In the genomic region with DNA sequence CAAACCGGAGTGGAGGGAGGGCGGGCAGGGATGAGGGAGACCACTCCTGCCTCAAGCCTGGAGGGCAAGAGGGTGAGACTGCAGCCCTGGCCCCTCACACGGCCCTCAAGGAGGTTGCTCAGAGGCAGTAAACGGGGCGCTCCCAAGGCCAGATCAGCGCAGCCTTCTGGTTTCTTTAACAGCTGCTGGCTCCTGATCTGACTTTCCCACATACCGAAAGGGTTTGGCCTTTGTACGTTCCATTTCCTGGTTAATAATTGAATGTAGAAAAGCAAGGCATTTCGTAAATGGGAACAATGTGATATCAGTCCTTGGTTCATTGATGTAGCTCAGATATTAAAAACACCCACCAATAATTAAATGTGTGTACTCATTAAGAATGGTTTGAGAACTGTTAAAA, we compare ENCODE assay signal across 1 cellular context.
TF ChIP-seq lines count a peak whose summit lies in the region.

No MANE protein-coding gene starts in this region.

TF ChIP-seq in endothelial cell of umbilical vein, 7 proteins besides CTCF, POLR2A, EP300 and RAD21:
- no peak for TF ChIP-seq POLR2AphosphoS5 (IDR thresholded peaks at IDR 0.05; ENCODE audit: insufficient read depth, low read depth, low read length)
- TF ChIP-seq JUN (IDR thresholded peaks at IDR 0.05; ENCODE audit: borderline replicate concordance, insufficient read depth, insufficient read length, low read depth): no peak
- TF ChIP-seq EZH2 (IDR thresholded peaks at IDR 0.05; ENCODE audit: borderline replicate concordance, low read depth, low read length, severe bottlenecking): no peak
- TF ChIP-seq FOS (IDR thresholded peaks at IDR 0.05; ENCODE audit: borderline replicate concordance, insufficient read depth, low read length): no peak
- TF ChIP-seq, protein P1, sequence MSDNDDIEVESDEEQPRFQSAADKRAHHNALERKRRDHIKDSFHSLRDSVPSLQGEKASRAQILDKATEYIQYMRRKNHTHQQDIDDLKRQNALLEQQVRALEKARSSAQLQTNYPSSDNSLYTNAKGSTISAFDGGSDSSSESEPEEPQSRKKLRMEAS (IDR thresholded peaks at IDR 0.05; ENCODE audit: insufficient read depth, insufficient read length): no peak
- no peak for TF ChIP-seq GATA2 (IDR thresholded peaks at IDR 0.05; ENCODE audit: insufficient read depth, insufficient read length, low read depth, low read length)
- TF ChIP-seq MYC (IDR thresholded peaks at IDR 0.05; ENCODE audit: low read depth, low read length): no peak
